In genomic region chr1:22369294-22370189, GRCh38 we compare ENCODE assay signal across 21 cellular contexts.
DNase-seq lines count a peak whose midpoint lies in the region; ATAC-seq, FAIRE-seq and TF ChIP-seq lines count a peak whose summit lies in the region.
"Had no signal": no experiment of that assay in that cellular context is flagged by ENCODE, and none has a peak within 500 bp of the region (broad histone marks: within the 10 kb centered on the region; RNA-seq: fewer than 3 reads in every experiment).

No MANE protein-coding gene starts in this region.

- H3K9me3 Mint-ChIP-seq in activated naive CD4-positive, alpha-beta T cell treated with anti-CD3 and anti-CD28 coated beads, Interleukin-2, amount 10 ng/mL, durations not matched to agents 7 days and 5 days, result peaks cover 2% of the 10 kb centered on the region
- peaks cover 9% of the 10 kb centered on the region for H3K9me3 Mint-ChIP-seq in activated naive CD4-positive, alpha-beta T cell treated with anti-CD3 and anti-CD28 coated beads for 36 hours

- H3K36me3 ChIP-seq in SK-N-MC (ENCODE audit: insufficient read depth, low read length) (peaks cover 30% of the 10 kb centered on the region), H1 (ENCODE audit: control insufficient read depth in 2 of 4, insufficient read depth in 4 of 4, low read length in 3 of 4) (no peaks in the 10 kb centered on the region)
- H3K36me3 ChIP-seq: BLaER1 had no signal

- H4K91ac ChIP-seq in H1 (replicated peaks; ENCODE audit: insufficient read length, low read length), result peak overlapping the region; percentile 62

- H3K27me3 Mint-ChIP-seq in activated naive CD4-positive, alpha-beta T cell treated with anti-CD3 and anti-CD28 coated beads, Interleukin-2, amount 10 ng/mL, durations not matched to agents 7 days and 5 days, result peaks cover 38% of the 10 kb centered on the region
- peaks cover 12% of the 10 kb centered on the region for H3K27me3 Mint-ChIP-seq in activated naive CD4-positive, alpha-beta T cell treated with anti-CD3 and anti-CD28 coated beads for 36 hours (ENCODE audit: low read depth)

- H3K4ac ChIP-seq in H1 (replicated peaks; ENCODE audit: insufficient read length, low read depth, low read length), result no peak overlapping the region

- H3K79me1 ChIP-seq in H1 (ENCODE audit: low read depth, low read length), result no peaks in the 10 kb centered on the region

- no peak overlapping the region for H3K56ac ChIP-seq in H1 (replicated peaks; ENCODE audit: insufficient read length, low read depth, low read length)

- H2AK5ac ChIP-seq in H1 (ENCODE audit: low read depth, low read length), result no peak overlapping the region

- H3K27ac Mint-ChIP-seq in activated naive CD4-positive, alpha-beta T cell treated with anti-CD3 and anti-CD28 coated beads, Interleukin-2, amount 10 ng/mL, durations not matched to agents 7 days and 5 days, result no peak overlapping the region
- no peak overlapping the region for H3K27ac Mint-ChIP-seq in activated naive CD4-positive, alpha-beta T cell treated with anti-CD3 and anti-CD28 coated beads for 36 hours
- H3K27ac Mint-ChIP-seq: B cell; CD4-positive, CD25-positive, alpha-beta regulatory T cell; CD8-positive, alpha-beta T cell had no signal

- 90% methylated on average over 11 of the region's 11 CpGs; no CpG with 5 or more reads in 1 of the 2 experiments for WGBS in H1 (ENCODE audit: extremely low coverage in 1 of 2, insufficient coverage in 1 of 2, insufficient read length in 1 of 2, insufficient replicate concordance in 2 of 2, low coverage in 1 of 2, low lambda C conversion rate in 2 of 2, missing lambda C conversion rate in 1 of 2), 2 experiments

- H3K14ac ChIP-seq in H1 (ENCODE audit: insufficient read length), result no peak overlapping the region

- no peaks in the 10 kb centered on the region for H3K4me1 Mint-ChIP-seq in activated naive CD4-positive, alpha-beta T cell treated with anti-CD3 and anti-CD28 coated beads, Interleukin-2, amount 10 ng/mL, durations not matched to agents 7 days and 5 days
- no peaks in the 10 kb centered on the region for H3K4me1 Mint-ChIP-seq in activated naive CD4-positive, alpha-beta T cell treated with anti-CD3 and anti-CD28 coated beads for 36 hours (ENCODE audit: low read depth)
- H3K4me1 Mint-ChIP-seq: B cell; CD4-positive, CD25-positive, alpha-beta regulatory T cell had no signal

- H3K9ac ChIP-seq in SK-N-MC (ENCODE audit: insufficient read length) (peak overlapping the region; percentile 77), H1 (replicated peaks in 1 of 4; ENCODE audit: extremely low read depth in 1 of 4, low read depth in 3 of 4, low read length in 3 of 4) (no peak overlapping the region)
- H3K9ac ChIP-seq: BLaER1, GM23248 had no signal

- no peak overlapping the region for H3K4me2 ChIP-seq in H1 (ENCODE audit: insufficient read depth in 1 of 2, low read depth in 2 of 2, low read length in 2 of 2)
- H3K4me2 ChIP-seq: BLaER1 had no signal

- H2AFZ ChIP-seq in H1 (ENCODE audit: low read length), result peak overlapping the region; percentile 51; the same call in 1 of the 2 replicates
- H2AFZ ChIP-seq: GM23248 had no signal

- H3K79me2 ChIP-seq in H1 (ENCODE audit: control insufficient read depth in 1 of 2, insufficient read depth in 2 of 2, low read length in 2 of 2), result no peaks in the 10 kb centered on the region

- no peak for TF ChIP-seq POLR2A in H1 (IDR thresholded peaks at IDR 0.05; ENCODE audit: control extremely low read depth in 1 of 2, low read depth in 2 of 2, low read length in 2 of 2)

- no peaks in the 10 kb centered on the region for H4K20me1 ChIP-seq in H1 (replicated peaks in 1 of 2; ENCODE audit: control insufficient read depth in 1 of 2, insufficient read depth in 2 of 2, low read length in 2 of 2)
- H4K20me1 ChIP-seq: BLaER1 had no signal

- H2BK15ac ChIP-seq in H1 (ENCODE audit: low read length), result no peak overlapping the region

- H3K27me3 ChIP-seq in H1 (replicated peaks in 1 of 4; ENCODE audit: control insufficient read depth in 3 of 4, extremely low read depth in 1 of 4, insufficient read depth in 3 of 4, low read length in 3 of 4), result 0 out of 7 replicates have a peak, but pooled peaks cover 0 to 3% (median 0%) of the 10 kb centered on the region in 4 experiments
- H3K27me3 ChIP-seq: BLaER1 had no signal

- POLR2A ChIA-PET in H1 (lab: Charles Lee; ENCODE audit: partially characterized antibody), result interaction anchor here (0.6 kb wide), 1 partner anchor 7 kb away, joined by 3 read pairs; no protein-coding TSS in a partner anchor

- H2BK5ac ChIP-seq in H1 (ENCODE audit: low read depth, low read length), result no peak overlapping the region

- FAIRE-seq in H1 (lab: Jason Lieb, UNC), result no peak
- FAIRE-seq: A204.1, G401.6, GM12892 had no signal

- no peaks in the 10 kb centered on the region for H3K36me3 Mint-ChIP-seq in activated naive CD4-positive, alpha-beta T cell treated with anti-CD3 and anti-CD28 coated beads, Interleukin-2, amount 10 ng/mL, durations not matched to agents 7 days and 5 days
- H3K36me3 Mint-ChIP-seq in activated naive CD4-positive, alpha-beta T cell treated with anti-CD3 and anti-CD28 coated beads for 36 hours (ENCODE audit: low read depth), result no peaks in the 10 kb centered on the region
- H3K36me3 Mint-ChIP-seq: CD4-positive, CD25-positive, alpha-beta regulatory T cell; CD8-positive, alpha-beta T cell had no signal

- no peak overlapping the region for H2BK12ac ChIP-seq in H1 (ENCODE audit: low read depth, low read length)

- H3K4me1 ChIP-seq in H1 (replicated peaks in 1 of 4; ENCODE audit: control insufficient read depth in 3 of 4, insufficient read depth in 4 of 4, low read length in 3 of 4), result peaks cover 2 to 13% (median 5%) of the 10 kb centered on the region in 4 experiments
- H3K4me1 ChIP-seq: BLaER1, Caco-2 had no signal

- DNase-seq in activated naive CD4-positive, alpha-beta T cell treated with anti-CD3 and anti-CD28 coated beads, Interleukin-2, amount 10 ng/mL, durations not matched to agents 7 days and 5 days, result peak; percentile 3
- no peak for DNase-seq in activated naive CD4-positive, alpha-beta T cell treated with anti-CD3 and anti-CD28 coated beads for 36 hours
- no peak for DNase-seq in SK-N-MC (ENCODE audit: low read depth, low spot score)
- no peak for DNase-seq in H1 (ENCODE audit: low read depth in 1 of 2, low spot score in 2 of 2)
- no peak for DNase-seq in RPMI8226
- DNase-seq: Caco-2; CD4-positive, CD25-positive, alpha-beta regulatory T cell; CD8-positive, alpha-beta T cell; DMS153; DND-41; GM23248; H9 had no signal

- no peak for TF ChIP-seq RAD21 in H1 (IDR thresholded peaks at IDR 0.05 in 1 of 2, conservative IDR thresholded peaks at IDR 0.05 in 1 of 2; ENCODE audit: low read depth in 2 of 2, low read length in 2 of 2)

- no peak overlapping the region for H3K18ac ChIP-seq in H1 (ENCODE audit: extremely low read depth, low read length)

- TF ChIP-seq CTCF in H1 (IDR thresholded peaks at IDR 0.05; ENCODE audit: control extremely low read depth in 1 of 3, insufficient read depth in 1 of 3, low read depth in 1 of 3, low read length in 3 of 3), result no peak

- H4K8ac ChIP-seq in H1 (ENCODE audit: extremely low read depth, insufficient read depth, low read length), result no peak overlapping the region

- no peak overlapping the region for H4K5ac ChIP-seq in H1 (ENCODE audit: insufficient read length, low read depth, low read length)

- intact Hi-C loops in activated naive CD4-positive, alpha-beta T cell treated with anti-CD3 and anti-CD28 coated beads for 36 hours (cut with micrococcal nuclease), result no loop called here

- no peaks in the 10 kb centered on the region; the same call in 1 of the 2 replicates for H3K9me3 ChIP-seq in SK-N-MC (ENCODE audit: low read depth, low read length)
- peaks cover 0 to 3% of the 10 kb centered on the region in 2 experiments; a peak in 1 of 4 replicates for H3K9me3 ChIP-seq in H1 (ENCODE audit: insufficient read depth in 2 of 2, low read depth in 1 of 2, low read length in 1 of 2)
- H3K9me3 ChIP-seq: Caco-2 had no signal

- H2BK120ac ChIP-seq in H1 (replicated peaks; ENCODE audit: low read depth, low read length), result no peak overlapping the region

- TF ChIP-seq EP300 in H1 (IDR thresholded peaks at IDR 0.05; ENCODE audit: borderline replicate concordance in 1 of 2, low read depth in 2 of 2, low read length in 2 of 2), result no peak

- H3K4me3 Mint-ChIP-seq in activated naive CD4-positive, alpha-beta T cell treated with anti-CD3 and anti-CD28 coated beads, Interleukin-2, amount 10 ng/mL, durations not matched to agents 7 days and 5 days, result no peak overlapping the region
- no peak overlapping the region for H3K4me3 Mint-ChIP-seq in activated naive CD4-positive, alpha-beta T cell treated with anti-CD3 and anti-CD28 coated beads for 36 hours
- H3K4me3 Mint-ChIP-seq: B cell; CD4-positive, CD25-positive, alpha-beta regulatory T cell; CD8-positive, alpha-beta T cell; H9 had no signal

- no peaks in the 10 kb centered on the region for H3K23me2 ChIP-seq in H1 (ENCODE audit: low read depth, low read length)

- CTCF ChIA-PET in activated naive CD4-positive, alpha-beta T cell treated with anti-CD3 and anti-CD28 coated beads, Interleukin-2, amount 10 ng/mL, durations not matched to agents 7 days and 5 days (lab: Charles Lee), result no interaction called here
- CTCF ChIA-PET in activated naive CD4-positive, alpha-beta T cell treated with anti-CD3 and anti-CD28 coated beads for 36 hours (lab: Charles Lee), result no interaction called here
- CTCF ChIA-PET in H1 (lab: Charles Lee; ENCODE audit: partially characterized antibody), result interaction anchor here (0.6 to 2.4 kb wide), 3 partner anchors 52 to 461 kb away, joined by 3 to 8 read pairs (median 4); no protein-coding TSS in a partner anchor

- H3K4me3 ChIP-seq in SK-N-MC, result peak overlapping the region; percentile 78
- no peak overlapping the region for H3K4me3 ChIP-seq in H1 (ENCODE audit: extremely low read depth in 1 of 4, insufficient read depth in 2 of 4, low read depth in 3 of 4, low read length in 4 of 4)
- H3K4me3 ChIP-seq: BLaER1, GM23248 had no signal

- no peak overlapping the region for H2BK20ac ChIP-seq in H1 (ENCODE audit: low read length)

- H3K27ac ChIP-seq in SK-N-MC, result peak overlapping the region; percentile 95
- H3K27ac ChIP-seq in H1 (ENCODE audit: low read depth, low read length), result no peak overlapping the region
- H3K27ac ChIP-seq: 22Rv1, BLaER1, C4-2B, GM23248 had no signal

- no peak overlapping the region for H3K23ac ChIP-seq in H1 (ENCODE audit: insufficient read length)

- ATAC-seq in HG02938 (IDR thresholded peaks at IDR 0.05; ENCODE audit: unreplicated experiment), result no peak
- ATAC-seq: CD8-positive, alpha-beta T cell; HCT116 had no signal

TF ChIP-seq in H1, 55 proteins besides CTCF, POLR2A, EP300 and RAD21 (continues in another document):
- no peak for TF ChIP-seq HDAC2 (IDR thresholded peaks at IDR 0.05; ENCODE audit: borderline replicate concordance in 1 of 2, low read depth in 2 of 2, low read length in 2 of 2)
- no peak for TF ChIP-seq E2F6 (IDR thresholded peaks at IDR 0.05)
- TF ChIP-seq POLR2AphosphoS5 (IDR thresholded peaks at IDR 0.05; ENCODE audit: low read depth, low read length), result no peak
- TF ChIP-seq GABPA (IDR thresholded peaks at IDR 0.05; ENCODE audit: borderline replicate concordance, insufficient read depth, low read length), result no peak
